Comparison of ENCODE assay signal across 23 cellular contexts in the genomic region with DNA sequence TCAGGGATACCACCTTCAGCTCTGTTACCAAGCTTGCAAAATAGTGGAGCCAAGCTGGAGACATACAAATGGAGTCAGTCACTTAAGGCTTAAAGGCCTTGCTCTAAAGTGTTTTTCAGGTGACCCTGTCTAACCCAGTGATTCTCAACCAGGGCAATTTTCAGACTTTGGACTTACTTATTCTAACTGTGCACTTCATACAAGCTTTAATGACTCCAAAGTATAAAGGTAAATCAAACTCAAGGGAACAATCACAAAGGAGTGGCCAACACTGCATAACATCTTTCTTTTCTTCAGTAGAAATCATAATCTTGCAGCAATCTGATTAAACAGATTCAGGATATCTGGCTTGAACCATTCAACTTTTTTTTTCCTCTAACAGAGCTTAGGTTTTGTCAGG.
"Had no signal": no experiment of that assay in that cellular context is flagged by ENCODE, and none has a peak within 500 bp of the region (broad histone marks: within the 10 kb centered on the region; RNA-seq: fewer than 3 reads in every experiment).

No MANE protein-coding gene starts in this region.

- H3K27ac ChIP-seq: esophagus squamous epithelium, gastroesophageal sphincter, suprapubic skin, thyroid gland, upper lobe of right lung, vagina had no signal

- H3K27ac Mint-ChIP-seq: immature natural killer cell; naive thymus-derived CD8-positive, alpha-beta T cell; stimulated activated effector memory CD8-positive, alpha-beta T cell treated with anti-CD3 and anti-CD28 coated beads, Interleukin-12 subunit alpha, Interleukin-12 subunit beta, amount 100 ng/mL, for 72 hours had no signal

- H3K4me1 ChIP-seq: esophagus squamous epithelium, gastroesophageal sphincter, suprapubic skin, thyroid gland, upper lobe of right lung, vagina had no signal

- H3K9me3 ChIP-seq: esophagus squamous epithelium, gastroesophageal sphincter, suprapubic skin, thyroid gland, upper lobe of right lung, vagina had no signal

- H3K27me3 Mint-ChIP-seq: naive thymus-derived CD8-positive, alpha-beta T cell had no signal

- H3K27me3 ChIP-seq: esophagus squamous epithelium, gastroesophageal sphincter, suprapubic skin, thyroid gland, upper lobe of right lung, vagina had no signal

- DNase-seq: dermis blood vessel endothelial cell; esophagus squamous epithelium; foreskin fibroblast; glutamatergic neuron; immature natural killer cell; left ventricle myocardium superior; mesenchymal stem cell; midbrain; naive thymus-derived CD8-positive, alpha-beta T cell; posterior cingulate gyrus; right cardiac atrium; stimulated activated CD4-positive, alpha-beta T cell treated with anti-CD3 and anti-CD28 coated beads, Interleukin-2, amount 100 ng/mL, for 48 hours; stimulated activated CD8-positive, alpha-beta memory T cell treated with anti-CD3 and anti-CD28 coated beads, Interleukin-4, amount 100 ng/mL, for 48 hours; stimulated activated naive CD8-positive, alpha-beta T cell treated with anti-CD3 and anti-CD28 coated beads, Interleukin-15, Interleukin-2, amounts not matched to agents 100 U/mL and 50 U/mL, for 24 hours; thyroid gland; upper lobe of right lung had no signal

- H3K4me3 Mint-ChIP-seq: immature natural killer cell; naive thymus-derived CD8-positive, alpha-beta T cell; neural crest cell; stimulated activated effector memory CD8-positive, alpha-beta T cell treated with anti-CD3 and anti-CD28 coated beads, Interleukin-12 subunit alpha, Interleukin-12 subunit beta, amount 100 ng/mL, for 72 hours had no signal

- H3K4me2 ChIP-seq: smooth muscle cell had no signal

- H3K36me3 Mint-ChIP-seq: immature natural killer cell; stimulated activated effector memory CD8-positive, alpha-beta T cell treated with anti-CD3 and anti-CD28 coated beads, Interleukin-12 subunit alpha, Interleukin-12 subunit beta, amount 100 ng/mL, for 72 hours had no signal

- ATAC-seq: gastroesophageal sphincter; left ventricle myocardium superior; naive thymus-derived CD8-positive, alpha-beta T cell; right cardiac atrium; stimulated activated effector memory CD8-positive, alpha-beta T cell treated with anti-CD3 and anti-CD28 coated beads, Interleukin-12 subunit alpha, Interleukin-12 subunit beta, amount 100 ng/mL, for 72 hours; stimulated activated naive CD8-positive, alpha-beta T cell treated with anti-CD3 and anti-CD28 coated beads, Interleukin-15, Interleukin-2, amounts not matched to agents 100 U/mL and 50 U/mL, for 24 hours; upper lobe of right lung had no signal

- H3K36me3 ChIP-seq: esophagus squamous epithelium, suprapubic skin, thyroid gland, upper lobe of right lung, vagina had no signal

- H3K4me1 Mint-ChIP-seq: immature natural killer cell; stimulated activated effector memory CD8-positive, alpha-beta T cell treated with anti-CD3 and anti-CD28 coated beads, Interleukin-12 subunit alpha, Interleukin-12 subunit beta, amount 100 ng/mL, for 72 hours had no signal

- H3K4me3 ChIP-seq: esophagus squamous epithelium, gastroesophageal sphincter, lung, smooth muscle cell, suprapubic skin, thyroid gland, upper lobe of right lung, vagina had no signal

- H3K9me3 Mint-ChIP-seq: immature natural killer cell; naive thymus-derived CD8-positive, alpha-beta T cell; neural crest cell; stimulated activated effector memory CD8-positive, alpha-beta T cell treated with anti-CD3 and anti-CD28 coated beads, Interleukin-12 subunit alpha, Interleukin-12 subunit beta, amount 100 ng/mL, for 72 hours had no signal
